10 cellular contexts compared by ENCODE assay signal in the genomic region with DNA sequence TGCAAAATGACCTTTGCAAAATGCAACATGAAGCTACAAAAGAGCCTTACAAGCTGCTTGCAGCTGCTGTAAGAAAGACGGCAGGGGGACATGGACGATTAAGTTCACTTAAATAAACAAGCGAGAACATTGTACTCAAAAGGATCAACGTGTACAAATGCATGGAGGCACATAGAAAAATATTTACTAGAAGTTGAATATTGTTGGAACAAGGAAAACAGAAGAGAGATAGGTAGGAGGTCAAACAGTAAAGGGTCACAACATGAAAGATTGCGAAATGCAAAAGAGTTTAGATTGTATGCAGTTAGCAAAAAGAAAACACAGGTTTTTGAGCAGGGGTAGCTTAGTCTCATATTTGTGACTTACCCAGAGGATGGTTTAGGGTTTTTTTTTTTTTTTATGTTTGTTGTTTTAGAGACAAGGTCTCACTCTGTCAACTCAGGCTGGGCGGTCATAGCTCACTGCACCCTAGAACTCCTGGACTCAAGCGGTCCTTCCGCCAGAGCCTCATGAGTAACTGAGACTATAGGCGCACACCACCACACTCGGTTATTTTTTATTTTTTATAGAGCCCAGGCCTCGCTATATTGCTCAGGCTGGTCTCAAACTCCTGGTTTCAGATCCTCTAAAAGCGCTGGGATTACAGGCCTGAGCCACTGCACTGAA. TPM values are rescaled to one million over a fixed set of nuclear protein-coding genes. Genes with fewer than 3 reads are reported as not detected.
DNase-seq lines count a peak whose midpoint lies in the region; ATAC-seq and TF ChIP-seq lines count a peak whose summit lies in the region.
"Had no signal": no experiment of that assay in that cellular context is flagged by ENCODE, and none has a peak within 500 bp of the region (broad histone marks: within the 10 kb centered on the region; RNA-seq: fewer than 3 reads in every experiment).

No MANE protein-coding gene starts in this region.

- H3K27me3 ChIP-seq in body of pancreas (no peaks in the 10 kb centered on the region), BE2C (no peaks in the 10 kb centered on the region)

- ATAC-seq in body of pancreas: no peak

- peak; percentile 4 for DNase-seq in GM12865 (ENCODE audit: low read depth)
- peak; percentile 6 to 62 for DNase-seq in NCI-H2081 (lab: John Stamatoyannopoulos, UW)
- DNase-seq in body of pancreas: no peak
- no peak for DNase-seq in osteocyte (ENCODE audit: extremely low spot score, unreplicated experiment)
- DNase-seq in BE2C: no peak
- no peak for DNase-seq in OCI-M2 (lab: John Stamatoyannopoulos, UW; ENCODE audit: unreplicated experiment)
- no peak for DNase-seq in cardiac septum (ENCODE audit: low spot score)
- DNase-seq in DMS 273 (lab: John Stamatoyannopoulos, UW; ENCODE audit: unreplicated experiment): no peak
- DNase-seq: aorta had no signal

- peaks cover 9% of the 10 kb centered on the region for H3K4me1 Mint-ChIP-seq in osteocyte (ENCODE audit: unreplicated experiment)

- H3K36me3 ChIP-seq in body of pancreas (replicated peaks in 1 of 2; ENCODE audit: insufficient read depth in 1 of 2, low read depth in 2 of 2) (no peaks in the 10 kb centered on the region), BE2C (no peaks in the 10 kb centered on the region)

- intact Hi-C loops in body of pancreas (cut with DNase I) (no loop called here), cardiac septum (cut with DNase I) (loop anchor here (2.0 kb wide), 1 partner anchor 361 kb away; no protein-coding TSS in a partner anchor)

- H3K4me3 ChIP-seq in GM12865 (ENCODE audit: low read depth, low read length): peak overlapping the region; percentile 51
- H3K4me3 ChIP-seq in body of pancreas: no peak overlapping the region
- no peak overlapping the region for H3K4me3 ChIP-seq in BE2C (ENCODE audit: low read depth, low read length)
- H3K4me3 ChIP-seq: lung had no signal

- WGBS in body of pancreas, 2 donors: 64 to 72% methylated on average over 12 of the region's 12 CpGs

- no peak for TF ChIP-seq POLR2A in body of pancreas (IDR thresholded peaks at IDR 0.05)

- no peak for TF ChIP-seq CTCF in GM12865 (IDR thresholded peaks at IDR 0.05; ENCODE audit: insufficient read depth, low read depth, low read length, missing control alignments)
- no peak for TF ChIP-seq CTCF in body of pancreas (IDR thresholded peaks at IDR 0.05)
- no peak for TF ChIP-seq CTCF in osteocyte (IDR thresholded peaks at IDR 0.05)
- TF ChIP-seq CTCF in BE2C (IDR thresholded peaks at IDR 0.05; ENCODE audit: low read depth, low read length): no peak

- H3K36me3 Mint-ChIP-seq in osteocyte (ENCODE audit: unreplicated experiment): no peaks in the 10 kb centered on the region

- H3K4me1 ChIP-seq in body of pancreas (peaks cover 11% of the 10 kb centered on the region), BE2C (no peaks in the 10 kb centered on the region; the same call in 1 of the 2 replicates)

- H3K27me3 Mint-ChIP-seq in osteocyte (ENCODE audit: unreplicated experiment): no peaks in the 10 kb centered on the region

- H3K27ac Mint-ChIP-seq in osteocyte (ENCODE audit: unreplicated experiment): peak overlapping the region; percentile 100

- H3K9me3 ChIP-seq in body of pancreas: no peaks in the 10 kb centered on the region
- no peaks in the 10 kb centered on the region for H3K9me3 ChIP-seq in BE2C

- peak overlapping the region; percentile 94 for H3K4me3 Mint-ChIP-seq in osteocyte (ENCODE audit: unreplicated experiment)

- H3K27ac ChIP-seq in body of pancreas: peak overlapping the region in 3 of 4 donors; percentile 84 to 96 (median 95)

- H3K9me3 Mint-ChIP-seq in osteocyte (ENCODE audit: unreplicated experiment): peaks cover 13% of the 10 kb centered on the region

RNA-seq across cellular contexts. Expression of a gene that starts 1.4 kb away (rescaled TPM):
- total RNA-seq in body of pancreas: 10 to 100 TPM; 19.2 to 27.7 TPM
- 30.0 and 30.5 TPM in 2 replicates for total RNA-seq in osteocyte
- polyA plus RNA-seq in BE2C (2012; ENCODE audit: insufficient read depth, insufficient read length, low read depth): 20.4 TPM
- 12.3 TPM for total RNA-seq in cardiac septum

Comparison
In these comparisons a context has a peak if more than half of its experiments do, and no peak if none do; other contexts are left out.
1. DNase-seq: peak in GM12865 (single experiment) and NCI-H2081 (2 of 2); none in body of pancreas (0 of 4), osteocyte (single experiment), BE2C (single experiment), OCI-M2 (single experiment), cardiac septum (single experiment) and DMS 273 (single experiment).